8 cellular contexts compared by ENCODE assay signal in genomic region chrX:74383611-74384010, GRCh38. TPM values are rescaled to one million over a fixed set of nuclear protein-coding genes. Genes with fewer than 3 reads are reported as not detected.
DNase-seq lines count a peak whose midpoint lies in the region; ATAC-seq and TF ChIP-seq lines count a peak whose summit lies in the region.

No MANE protein-coding gene starts in this region.

- peaks cover 0 to 6% of the 10 kb centered on the region in 2 donors for H3K9me3 ChIP-seq in right atrium auricular region
- no peaks in the 10 kb centered on the region for H3K9me3 ChIP-seq in cardiac muscle cell (ENCODE audit: low read depth)

- H3K27me3 ChIP-seq in right atrium auricular region (no peaks in the 10 kb centered on the region), cardiac muscle cell (no peaks in the 10 kb centered on the region)

- no peaks in the 10 kb centered on the region for H3K36me3 Mint-ChIP-seq in activated CD8-positive, alpha-beta T cell treated with anti-CD3 and anti-CD28 coated beads, Interleukin-2, amount 10 ng/mL, durations not matched to agents 7 days and 5 days (ENCODE audit: low read depth)

- intact Hi-C loops in Right ventricle myocardium inferior (cut with DNase I) (loop anchor here (2.0 to 5.0 kb wide), 3 partner anchors 39 to 167 kb away; partner anchors contain the start of gene SLC16A2), posterior vena cava (cut with DNase I) (no loop called here)

- ATAC-seq in Right ventricle myocardium inferior: peak; percentile 80
- ATAC-seq in activated CD8-positive, alpha-beta T cell treated with anti-CD3 and anti-CD28 coated beads, Interleukin-2, amount 10 ng/mL, durations not matched to agents 7 days and 5 days: no peak

- no peak overlapping the region for H3K4me3 ChIP-seq in right atrium auricular region
- no peak overlapping the region for H3K4me3 ChIP-seq in cardiac muscle cell
- H3K4me3 ChIP-seq in retinal pigment epithelial cell (ENCODE audit: low read length): no peak overlapping the region

- POLR2A ChIA-PET in activated CD8-positive, alpha-beta T cell treated with anti-CD3 and anti-CD28 coated beads, Interleukin-2, amount 10 ng/mL, durations not matched to agents 7 days and 5 days (lab: Charles Lee): no interaction called here

- H3K27ac ChIP-seq in right atrium auricular region (no peak overlapping the region), cardiac muscle cell (no peak overlapping the region)

- no peaks in the 10 kb centered on the region for H3K36me3 ChIP-seq in right atrium auricular region
- no peaks in the 10 kb centered on the region for H3K36me3 ChIP-seq in cardiac muscle cell

- no peaks in the 10 kb centered on the region for H3K4me1 Mint-ChIP-seq in activated CD8-positive, alpha-beta T cell treated with anti-CD3 and anti-CD28 coated beads, Interleukin-2, amount 10 ng/mL, durations not matched to agents 7 days and 5 days (ENCODE audit: low read depth)

- H3K9me3 Mint-ChIP-seq in activated CD8-positive, alpha-beta T cell treated with anti-CD3 and anti-CD28 coated beads, Interleukin-2, amount 10 ng/mL, durations not matched to agents 7 days and 5 days (ENCODE audit: insufficient read depth): no peaks in the 10 kb centered on the region

- peaks cover 6% of the 10 kb centered on the region for H3K27me3 Mint-ChIP-seq in activated CD8-positive, alpha-beta T cell treated with anti-CD3 and anti-CD28 coated beads, Interleukin-2, amount 10 ng/mL, durations not matched to agents 7 days and 5 days (ENCODE audit: low read depth)

- no peak for DNase-seq in Right ventricle myocardium inferior (ENCODE audit: missing footprints)
- no peak for DNase-seq in right atrium auricular region (ENCODE audit: low spot score)
- peak; percentile 3 for DNase-seq in NCI-H1092 (lab: John Stamatoyannopoulos, UW)
- DNase-seq in activated CD8-positive, alpha-beta T cell treated with anti-CD3 and anti-CD28 coated beads, Interleukin-2, amount 10 ng/mL, durations not matched to agents 7 days and 5 days: peak; percentile 30
- DNase-seq in cardiac muscle cell (ENCODE audit: low read depth in 1 of 2, low spot score in 1 of 2): peak; percentile 37 to 74
- no peak for DNase-seq in retinal pigment epithelial cell (ENCODE audit: low read depth)
- no peak for DNase-seq in posterior vena cava (ENCODE audit: low spot score)
- DNase-seq in NCI-H1930 (lab: John Stamatoyannopoulos, UW): no peak

- H3K27ac Mint-ChIP-seq in activated CD8-positive, alpha-beta T cell treated with anti-CD3 and anti-CD28 coated beads, Interleukin-2, amount 10 ng/mL, durations not matched to agents 7 days and 5 days: no peak overlapping the region

- H3K4me1 ChIP-seq in right atrium auricular region (no peaks in the 10 kb centered on the region), cardiac muscle cell (ENCODE audit: low read depth) (no peaks in the 10 kb centered on the region)

- TF ChIP-seq CTCF in right atrium auricular region (IDR thresholded peaks at IDR 0.05) (peak in 1 of 2 donors; percentile 58), cardiac muscle cell (IDR thresholded peaks at IDR 0.05; ENCODE audit: low read depth, low read length) (peak; percentile 62), retinal pigment epithelial cell (conservative IDR thresholded peaks at IDR 0.05; ENCODE audit: low read depth, low read length) (peak; percentile 59)

- CTCF ChIA-PET in activated CD8-positive, alpha-beta T cell treated with anti-CD3 and anti-CD28 coated beads, Interleukin-2, amount 10 ng/mL, durations not matched to agents 7 days and 5 days (lab: Charles Lee): interaction anchor here (1.1 to 3.8 kb wide), 3 partner anchors 11 to 163 kb away, joined by 3 to 16 read pairs (median 4); no protein-coding TSS in a partner anchor

- no peak overlapping the region for H3K4me3 Mint-ChIP-seq in activated CD8-positive, alpha-beta T cell treated with anti-CD3 and anti-CD28 coated beads, Interleukin-2, amount 10 ng/mL, durations not matched to agents 7 days and 5 days

RNA-seq across cellular contexts. Expression of gene SLC16A2, which starts 37.7 kb away (rescaled TPM):
- total RNA-seq in Right ventricle myocardium inferior (8.2 TPM), right atrium auricular region (1 to 10 TPM; 6.4 to 8.3 TPM), cardiac muscle cell (8.5 and 14.5 TPM in 2 replicates), posterior vena cava (10 to 100 TPM; 11.9 to 18.4 TPM)
- total RNA-seq in activated CD8-positive, alpha-beta T cell treated with anti-CD3 and anti-CD28 coated beads, Interleukin-2, amount 10 ng/mL, durations not matched to agents 7 days and 5 days: not detected
- 8.7 and 11.8 TPM in 2 replicates for polyA plus RNA-seq in cardiac muscle cell

Comparison
In these comparisons a context has a peak if more than half of its experiments do, and no peak if none do; other contexts are left out.
1. DNase-seq: peak in NCI-H1092 (single experiment), activated CD8-positive, alpha-beta T cell treated with anti-CD3 and anti-CD28 coated beads, Interleukin-2, amount 10 ng/mL, durations not matched to agents 7 days and 5 days (single experiment) and cardiac muscle cell (2 of 2); none in Right ventricle myocardium inferior (single experiment), right atrium auricular region (single experiment), retinal pigment epithelial cell (single experiment), posterior vena cava (single experiment) and NCI-H1930 (0 of 2).